ENCODE assay signal across 21 cellular contexts in genomic region chr4:116374815-116375214, GRCh38.
"Had no signal": no experiment of that assay in that cellular context is flagged by ENCODE, and none has a peak within 500 bp of the region (broad histone marks: within the 10 kb centered on the region; RNA-seq: fewer than 3 reads in every experiment).

No MANE protein-coding gene starts in this region.

- H3K9me3 ChIP-seq: ascending aorta, gastroesophageal sphincter, thyroid gland had no signal

- H3K9me3 Mint-ChIP-seq: activated CD4-positive, alpha-beta T cell treated with anti-CD3 and anti-CD28 coated beads, Interleukin-2, amount 10 ng/mL, durations not matched to agents 7 days and 5 days; activated T-cell treated with anti-CD3 and anti-CD28 coated beads, Interleukin-2, amount 50 U/mL, for 72 hours; central memory CD8-positive, alpha-beta T cell; nephron progenitor cell had no signal

- DNase-seq: activated CD4-positive, alpha-beta T cell treated with anti-CD3 and anti-CD28 coated beads, Interleukin-2, amount 10 ng/mL, durations not matched to agents 7 days and 5 days; activated CD8-positive, alpha-beta memory T cell treated with anti-CD3 and anti-CD28 coated beads for 24 hours; activated CD8-positive, alpha-beta memory T cell treated with anti-CD3 and anti-CD28 coated beads, Interleukin-2, amount 50 U/mL, for 48 hours; activated effector memory CD4-positive, alpha-beta T cell treated with anti-CD3 and anti-CD28 coated beads, Interleukin-2, amount 50 U/mL, for 16 hours; activated naive CD4-positive, alpha-beta T cell treated with anti-CD3 and anti-CD28 coated beads, Interleukin-2, amount 50 U/mL, for 16 hours; activated T-cell treated with anti-CD3 and anti-CD28 coated beads, Interleukin-2, amount 50 U/mL, for 72 hours; cortex of kidney; heart left ventricle; kidney; nephron progenitor cell; occipital lobe; stimulated activated CD4-positive, alpha-beta T cell treated with anti-CD3 and anti-CD28 coated beads, Interleukin-2, amount 100 ng/mL, for 24 hours; stimulated activated naive CD4-positive, alpha-beta T cell treated with Interleukin-2 at 50 U/mL for 16 hours; thyroid gland had no signal

- H3K36me3 ChIP-seq: ascending aorta, gastroesophageal sphincter, heart left ventricle, thyroid gland had no signal

- ATAC-seq: activated CD4-positive, CD25-positive, alpha-beta regulatory T cell treated with anti-CD3 and anti-CD28 coated beads, Interleukin-2, amount 50 U/mL, for 24 hours; activated T-cell treated with anti-CD3 and anti-CD28 coated beads, Interleukin-2, amount 50 U/mL, for 72 hours; esophagus mucosa; gastroesophageal sphincter; heart left ventricle; left lobe of liver had no signal

- H3K27ac Mint-ChIP-seq: activated CD4-positive, alpha-beta T cell treated with anti-CD3 and anti-CD28 coated beads, Interleukin-2, amount 10 ng/mL, durations not matched to agents 7 days and 5 days; activated T-cell treated with anti-CD3 and anti-CD28 coated beads, Interleukin-2, amount 50 U/mL, for 72 hours; mesothelial cell of epicardium; nephron progenitor cell had no signal

- H3K4me3 ChIP-seq: ascending aorta, gastroesophageal sphincter, heart left ventricle, thyroid gland had no signal

- H3K4me1 Mint-ChIP-seq: activated CD4-positive, alpha-beta T cell treated with anti-CD3 and anti-CD28 coated beads, Interleukin-2, amount 10 ng/mL, durations not matched to agents 7 days and 5 days; central memory CD8-positive, alpha-beta T cell; nephron progenitor cell had no signal

- FAIRE-seq: kidney had no signal

- H3K4me1 ChIP-seq: ascending aorta, gastroesophageal sphincter, heart left ventricle, thyroid gland had no signal

- H3K36me3 Mint-ChIP-seq: mesothelial cell of epicardium had no signal

- H3K27me3 ChIP-seq: ascending aorta, gastroesophageal sphincter, heart left ventricle, thyroid gland had no signal

- H3K4me3 Mint-ChIP-seq: activated CD4-positive, alpha-beta T cell treated with anti-CD3 and anti-CD28 coated beads, Interleukin-2, amount 10 ng/mL, durations not matched to agents 7 days and 5 days; activated T-cell treated with anti-CD3 and anti-CD28 coated beads, Interleukin-2, amount 50 U/mL, for 72 hours; central memory CD8-positive, alpha-beta T cell; mesothelial cell of epicardium; nephron progenitor cell had no signal

- H3K27ac ChIP-seq: ascending aorta, gastroesophageal sphincter, heart left ventricle, thyroid gland had no signal

- H3K27me3 Mint-ChIP-seq: activated CD4-positive, alpha-beta T cell treated with anti-CD3 and anti-CD28 coated beads, Interleukin-2, amount 10 ng/mL, durations not matched to agents 7 days and 5 days; central memory CD8-positive, alpha-beta T cell had no signal
